10 cellular contexts compared by ENCODE assay signal in the genomic region with DNA sequence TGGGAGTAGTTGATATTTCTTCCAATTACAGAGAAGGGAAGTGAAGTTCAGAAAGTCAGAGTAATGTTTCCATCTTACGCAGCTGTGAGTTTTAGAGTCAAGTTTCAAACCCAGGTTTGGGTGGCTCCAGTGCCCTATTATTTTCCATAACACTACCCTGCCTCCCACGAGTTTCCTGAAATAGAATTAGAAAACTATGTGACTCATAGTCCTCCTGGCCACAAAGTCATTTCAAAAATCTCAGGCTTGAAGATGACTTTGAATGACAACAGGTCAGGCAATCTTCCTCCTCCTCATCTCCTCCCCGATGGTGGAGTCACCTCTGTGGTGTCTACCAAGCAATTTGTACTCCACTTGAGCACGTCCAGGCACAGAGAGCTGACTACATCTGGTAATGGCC.
DNase-seq lines count a peak whose midpoint lies in the region; ATAC-seq and TF ChIP-seq lines count a peak whose summit lies in the region.
"Had no signal": no experiment of that assay in that cellular context is flagged by ENCODE, and none has a peak within 500 bp of the region (broad histone marks: within the 10 kb centered on the region; RNA-seq: fewer than 3 reads in every experiment).

No MANE protein-coding gene starts in this region.

- H3K9me3 Mint-ChIP-seq in mesothelial cell of epicardium: peaks cover 6% of the 10 kb centered on the region
- H3K9me3 Mint-ChIP-seq: central memory CD8-positive, alpha-beta T cell had no signal

- peak; percentile 38 for ATAC-seq in GM21528 (IDR thresholded peaks at IDR 0.05; ENCODE audit: low FRiP score, unreplicated experiment)
- ATAC-seq in mucosa of descending colon: no peak

- no peaks in the 10 kb centered on the region for H3K4me1 Mint-ChIP-seq in mesothelial cell of epicardium

- H3K27me3 ChIP-seq in GM06990 (replicated peaks; ENCODE audit: control insufficient read depth, insufficient read depth, low read length): no peaks in the 10 kb centered on the region
- H3K27me3 ChIP-seq: upper lobe of left lung had no signal

- H3K36me3 ChIP-seq in GM06990 (ENCODE audit: control insufficient read depth, insufficient read depth, low read length) (no peaks in the 10 kb centered on the region), mucosa of descending colon (ENCODE audit: low read depth) (no peaks in the 10 kb centered on the region)
- H3K36me3 ChIP-seq: upper lobe of left lung had no signal

- H3K27ac Mint-ChIP-seq in mesothelial cell of epicardium: no peak overlapping the region

- intact Hi-C loops in mucosa of descending colon (cut with DNase I, micrococcal nuclease): no loop called here

- H3K4me3 Mint-ChIP-seq in mesothelial cell of epicardium: no peak overlapping the region
- H3K4me3 Mint-ChIP-seq: central memory CD8-positive, alpha-beta T cell had no signal

- H3K27me3 Mint-ChIP-seq in mesothelial cell of epicardium (ENCODE audit: low read depth): no peaks in the 10 kb centered on the region
- H3K27me3 Mint-ChIP-seq: central memory CD8-positive, alpha-beta T cell had no signal

- peak; percentile 52 for DNase-seq in GM06990 (ENCODE audit: extremely low read depth, insufficient read length)
- DNase-seq in LHCN-M2 (ENCODE audit: low read depth): peak; percentile 78
- peak; percentile 27 for DNase-seq in fibroblast of villous mesenchyme (ENCODE audit: low read depth)
- DNase-seq in NCI-H1930 (lab: John Stamatoyannopoulos, UW): no peak
- no peak for DNase-seq in mesothelial cell of epicardium (ENCODE audit: low spot score in 2 of 2, unreplicated experiment in 2 of 2)
- DNase-seq in mucosa of descending colon: no peak
- no peak for DNase-seq in NCI-H2196 treated with DMSO at 0.1 percent for 48 hours (lab: John Stamatoyannopoulos, UW; ENCODE audit: unreplicated experiment)
- DNase-seq: upper lobe of left lung had no signal

- TF ChIP-seq CTCF in GM06990 (IDR thresholded peaks at IDR 0.05; ENCODE audit: insufficient read depth, low read length, poor library complexity, severe bottlenecking) (no peak), fibroblast of villous mesenchyme (IDR thresholded peaks at IDR 0.05; ENCODE audit: insufficient read depth, low read depth, low read length) (no peak), mesothelial cell of epicardium (IDR thresholded peaks at IDR 0.05; ENCODE audit: unreplicated experiment) (no peak), mucosa of descending colon (IDR thresholded peaks at IDR 0.05) (no peak)

- H3K36me3 Mint-ChIP-seq in mesothelial cell of epicardium: no peaks in the 10 kb centered on the region

- H3K4me3 ChIP-seq in GM06990 (replicated peaks; ENCODE audit: low read depth, low read length) (no peak overlapping the region), fibroblast of villous mesenchyme (ENCODE audit: low read depth, low read length) (no peak overlapping the region), mucosa of descending colon (no peak overlapping the region)
- H3K4me3 ChIP-seq: upper lobe of left lung had no signal

- H3K4me1 ChIP-seq in mucosa of descending colon (ENCODE audit: low read depth): no peaks in the 10 kb centered on the region

- H3K9me3 ChIP-seq in mucosa of descending colon: no peaks in the 10 kb centered on the region
- H3K9me3 ChIP-seq: upper lobe of left lung had no signal

Comparison
In these comparisons a context has a peak if more than half of its experiments do, and no peak if none do; other contexts are left out.
1. DNase-seq: peak in GM06990 (single experiment), LHCN-M2 (single experiment) and fibroblast of villous mesenchyme (single experiment); none in NCI-H1930 (0 of 2), mesothelial cell of epicardium (0 of 2), mucosa of descending colon (0 of 3) and NCI-H2196 treated with DMSO at 0.1 percent for 48 hours (single experiment).